Comparison of ENCODE assay signal across 23 cellular contexts in genomic region chr12:127401536-127401935, GRCh38.
"Had no signal": no experiment of that assay in that cellular context is flagged by ENCODE, and none has a peak within 500 bp of the region (broad histone marks: within the 10 kb centered on the region; RNA-seq: fewer than 3 reads in every experiment).

No MANE protein-coding gene starts in this region.

- H3K4me3 ChIP-seq: cardiac muscle cell, heart right ventricle, right lobe of liver, smooth muscle cell, stomach, suprapubic skin, tibial nerve had no signal

- H3K27ac ChIP-seq: cardiac muscle cell, heart right ventricle, right lobe of liver, stomach, suprapubic skin, tibial nerve had no signal

- ATAC-seq: activated CD4-positive, alpha-beta T cell treated with anti-CD3 and anti-CD28 coated beads for 36 hours; heart right ventricle; left colon; right lobe of liver; stimulated activated memory B cell treated with anti-CD40 and anti-IgM and Interleukin-4, amounts not matched to agents 10 μg/mL and 1 μg/mL and 100 μg/mL, for 72 hours; WTC11 had no signal

- FAIRE-seq: keratinocyte, TTC549 had no signal

- H3K4me1 ChIP-seq: heart right ventricle, right lobe of liver, stomach, suprapubic skin, tibial nerve had no signal

- H3K27me3 ChIP-seq: cardiac muscle cell, right lobe of liver, suprapubic skin, tibial nerve had no signal

- H3K9me3 ChIP-seq: heart right ventricle, right lobe of liver, stomach, suprapubic skin, tibial nerve had no signal

- H3K36me3 ChIP-seq: cardiac muscle cell, heart right ventricle, right lobe of liver, stomach, suprapubic skin, tibial nerve had no signal

- H3K4me2 ChIP-seq: smooth muscle cell had no signal

- DNase-seq: activated CD4-positive, alpha-beta T cell treated with anti-CD3 and anti-CD28 coated beads for 36 hours; activated CD4-positive, alpha-beta T cell treated with anti-CD3 and anti-CD28 coated beads, Interleukin-2, amount 50 U/mL, for 4 hours; activated CD8-positive, alpha-beta memory T cell treated with anti-CD3 and anti-CD28 coated beads for 24 hours; activated CD8-positive, alpha-beta memory T cell treated with anti-CD3 and anti-CD28 coated beads, Interleukin-2, amount 50 U/mL, for 48 hours; activated naive CD4-positive, alpha-beta T cell treated with Interleukin-2 at 50 U/mL for 16 hours; activated T-cell treated with anti-CD3 and anti-CD28 coated beads, Interleukin-2, amount 50 U/mL, for 48 hours; amygdala; cortex of kidney; endodermal cell; heart right ventricle; left colon; nephron progenitor cell; right lobe of liver; stimulated activated CD4-positive, alpha-beta T cell treated with anti-CD3 and anti-CD28 coated beads, Interleukin-15, amount 100 ng/mL, for 24 hours; stomach had no signal
